In genomic region chr1:193104906-193105820, GRCh38 we compare ENCODE assay signal across 8 cellular contexts. TPM values are rescaled to one million over a fixed set of nuclear protein-coding genes. Genes with fewer than 3 reads are reported as not detected.
DNase-seq lines count a peak whose midpoint lies in the region; TF ChIP-seq lines count a peak whose summit lies in the region.

TSS of gene GLRX2 (minus strand) at chr1:193105414. CDS start at chr1:193105382, 32 bp downstream.

- 0% methylated on average over 11 to 52 of the region's 73 CpGs for WGBS in testis, 2 donors

- peak within 1 kb of the TSS; percentile 96 for H3K4me2 ChIP-seq in MM.1S (ENCODE audit: low read depth, low read length)

- TF ChIP-seq CTCF in GM06990 (IDR thresholded peaks at IDR 0.05; ENCODE audit: insufficient read depth, low read length, poor library complexity, severe bottlenecking) = no peak
- peak; percentile 15 for TF ChIP-seq CTCF in MM.1S (IDR thresholded peaks at IDR 0.05; ENCODE audit: low read length)
- TF ChIP-seq CTCF in testis (IDR thresholded peaks at IDR 0.05) = no peak

- no peaks in the 10 kb centered on the region for H3K27me3 ChIP-seq in GM06990 (replicated peaks; ENCODE audit: control insufficient read depth, insufficient read depth, low read length)
- H3K27me3 ChIP-seq in MM.1S (replicated peaks; ENCODE audit: insufficient read depth, low read length) = no peaks in the 10 kb centered on the region
- no peaks in the 10 kb centered on the region for H3K27me3 ChIP-seq in testis

- H3K27ac ChIP-seq in MM.1S (ENCODE audit: low read length) = peak within 1 kb of the TSS; percentile 70
- no peak within 1 kb of the TSS for H3K27ac ChIP-seq in SK-N-MC
- peak within 1 kb of the TSS; percentile 78 to 87 for H3K27ac ChIP-seq in testis

- peak within 1 kb of the TSS; percentile 83 for H3K4me3 ChIP-seq in GM06990 (replicated peaks; ENCODE audit: low read depth, low read length)
- peak within 1 kb of the TSS; percentile 83 for H3K4me3 ChIP-seq in MM.1S (ENCODE audit: low read length)
- H3K4me3 ChIP-seq in SK-N-MC = peak within 1 kb of the TSS; percentile 85
- peak within 1 kb of the TSS; percentile 82 to 89 for H3K4me3 ChIP-seq in testis

- no peaks in the 10 kb centered on the region for H3K36me3 ChIP-seq in GM06990 (ENCODE audit: control insufficient read depth, insufficient read depth, low read length)
- no peaks in the 10 kb centered on the region for H3K36me3 ChIP-seq in MM.1S (replicated peaks; ENCODE audit: insufficient read depth, low read length)
- H3K36me3 ChIP-seq in SK-N-MC (ENCODE audit: insufficient read depth, low read length) = no peaks in the 10 kb centered on the region
- no peaks in the 10 kb centered on the region for H3K36me3 ChIP-seq in testis (ENCODE audit: low read depth, missing control alignments)

- intact Hi-C loops in testis (cut with DNase I; ENCODE audit: low total_unique reads) = no loop called here

- H3K9me2 ChIP-seq in MM.1S (replicated peaks; ENCODE audit: insufficient read depth, low read length) = no peaks in the 10 kb centered on the region

- peaks cover 34% of the 10 kb centered on the region for H3K79me2 ChIP-seq in MM.1S (ENCODE audit: low read length)

- H3K4me1 ChIP-seq in MM.1S (ENCODE audit: low read length) (peaks cover 15% of the 10 kb centered on the region), testis (peaks cover 5% of the 10 kb centered on the region)

- H3K9ac ChIP-seq in MM.1S (ENCODE audit: low read length) (peak within 1 kb of the TSS; percentile 72), SK-N-MC (ENCODE audit: insufficient read length) (peak within 1 kb of the TSS; percentile 74)

- peak; percentile 86 for DNase-seq in GM06990 (ENCODE audit: extremely low read depth, insufficient read length)
- peak; percentile 90 for DNase-seq in HCEC 1CT
- DNase-seq in MM.1S = peak; percentile 86
- no peak for DNase-seq in SK-N-MC (ENCODE audit: low read depth, low spot score)
- DNase-seq in activated naive CD4-positive, alpha-beta T cell treated with anti-CD3 and anti-CD28 coated beads, Interleukin-2, amount 50 U/mL, for 16 hours = peak; percentile 64
- DNase-seq in germinal center (ENCODE audit: low spot score) = peak; percentile 79
- DNase-seq in occipital lobe (lab: John Stamatoyannopoulos, UW) = peak; percentile 88
- DNase-seq in testis = peak; percentile 88

- no peaks in the 10 kb centered on the region for H3K9me3 ChIP-seq in MM.1S (replicated peaks; ENCODE audit: insufficient read depth, low read length)
- H3K9me3 ChIP-seq in SK-N-MC (ENCODE audit: low read depth, low read length) = no peaks in the 10 kb centered on the region
- no peaks in the 10 kb centered on the region for H3K9me3 ChIP-seq in testis

- H2AFZ ChIP-seq in MM.1S (ENCODE audit: low read length) = peak within 1 kb of the TSS; percentile 96

- TF ChIP-seq POLR2A in testis (IDR thresholded peaks at IDR 0.05) = no peak

- H3F3A ChIP-seq in MM.1S (ENCODE audit: insufficient read depth, low read length) = peaks cover 16% of the 10 kb centered on the region; the same call in 1 of the 2 replicates

- H4K20me1 ChIP-seq in MM.1S (ENCODE audit: insufficient read depth, low read length) = no peaks in the 10 kb centered on the region

RNA-seq across cellular contexts. Expression of gene GLRX2, which starts in this region (rescaled TPM):
- total RNA-seq in occipital lobe = 19.7 TPM
- total RNA-seq in testis = 10 to 100 TPM; 21.2 to 47.6 TPM
- 70.1 TPM for polyA plus RNA-seq in testis (ENCODE audit: insufficient read depth, low read depth, low replicate concordance)
